ENCODE assay signal across 1 cellular context in the genomic region with DNA sequence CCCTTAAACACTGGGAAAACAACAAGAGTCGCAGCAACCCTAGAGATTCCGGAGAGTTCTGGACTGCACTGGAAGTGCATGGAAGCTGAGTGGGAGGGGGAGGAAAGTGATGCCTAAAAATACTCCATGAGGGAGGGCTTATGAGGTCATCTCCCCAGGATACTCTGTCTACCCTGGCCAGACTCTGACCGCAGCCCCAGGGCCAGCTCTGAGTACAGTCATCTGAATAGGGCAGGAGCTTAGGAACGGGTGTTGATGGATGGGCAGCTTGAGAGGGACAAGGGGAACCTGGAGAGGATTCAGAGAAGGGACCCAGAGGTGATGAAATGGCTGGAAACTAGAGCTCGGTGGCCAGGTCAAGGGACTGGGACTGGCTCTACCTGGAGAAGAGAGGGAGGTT.
TF ChIP-seq lines count a peak whose summit lies in the region.

No MANE protein-coding gene starts in this region.

TF ChIP-seq in K562, 482 proteins besides CTCF, POLR2A, EP300 and RAD21 (continued from another document):
- TF ChIP-seq, protein P1, sequence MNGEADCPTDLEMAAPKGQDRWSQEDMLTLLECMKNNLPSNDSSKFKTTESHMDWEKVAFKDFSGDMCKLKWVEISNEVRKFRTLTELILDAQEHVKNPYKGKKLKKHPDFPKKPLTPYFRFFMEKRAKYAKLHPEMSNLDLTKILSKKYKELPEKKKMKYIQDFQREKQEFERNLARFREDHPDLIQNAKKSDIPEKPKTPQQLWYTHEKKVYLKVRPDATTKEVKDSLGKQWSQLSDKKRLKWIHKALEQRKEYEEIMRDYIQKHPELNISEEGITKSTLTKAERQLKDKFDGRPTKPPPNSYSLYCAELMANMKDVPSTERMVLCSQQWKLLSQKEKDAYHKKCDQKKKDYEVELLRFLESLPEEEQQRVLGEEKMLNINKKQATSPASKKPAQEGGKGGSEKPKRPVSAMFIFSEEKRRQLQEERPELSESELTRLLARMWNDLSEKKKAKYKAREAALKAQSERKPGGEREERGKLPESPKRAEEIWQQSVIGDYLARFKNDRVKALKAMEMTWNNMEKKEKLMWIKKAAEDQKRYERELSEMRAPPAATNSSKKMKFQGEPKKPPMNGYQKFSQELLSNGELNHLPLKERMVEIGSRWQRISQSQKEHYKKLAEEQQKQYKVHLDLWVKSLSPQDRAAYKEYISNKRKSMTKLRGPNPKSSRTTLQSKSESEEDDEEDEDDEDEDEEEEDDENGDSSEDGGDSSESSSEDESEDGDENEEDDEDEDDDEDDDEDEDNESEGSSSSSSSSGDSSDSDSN (IDR thresholded peaks at IDR 0.05; ENCODE audit: borderline replicate concordance in 1 of 2, low read depth in 2 of 2, low read length in 2 of 2), result no peak
- peak; percentile 61; the same call in 1 of the 2 replicates for TF ChIP-seq MEF2D (tag; conservative IDR thresholded peaks at IDR 0.05; ENCODE audit: low read depth)
- TF ChIP-seq, protein P2, sequence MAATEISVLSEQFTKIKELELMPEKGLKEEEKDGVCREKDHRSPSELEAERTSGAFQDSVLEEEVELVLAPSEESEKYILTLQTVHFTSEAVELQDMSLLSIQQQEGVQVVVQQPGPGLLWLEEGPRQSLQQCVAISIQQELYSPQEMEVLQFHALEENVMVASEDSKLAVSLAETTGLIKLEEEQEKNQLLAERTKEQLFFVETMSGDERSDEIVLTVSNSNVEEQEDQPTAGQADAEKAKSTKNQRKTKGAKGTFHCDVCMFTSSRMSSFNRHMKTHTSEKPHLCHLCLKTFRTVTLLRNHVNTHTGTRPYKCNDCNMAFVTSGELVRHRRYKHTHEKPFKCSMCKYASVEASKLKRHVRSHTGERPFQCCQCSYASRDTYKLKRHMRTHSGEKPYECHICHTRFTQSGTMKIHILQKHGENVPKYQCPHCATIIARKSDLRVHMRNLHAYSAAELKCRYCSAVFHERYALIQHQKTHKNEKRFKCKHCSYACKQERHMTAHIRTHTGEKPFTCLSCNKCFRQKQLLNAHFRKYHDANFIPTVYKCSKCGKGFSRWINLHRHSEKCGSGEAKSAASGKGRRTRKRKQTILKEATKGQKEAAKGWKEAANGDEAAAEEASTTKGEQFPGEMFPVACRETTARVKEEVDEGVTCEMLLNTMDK (IDR thresholded peaks at IDR 0.05; ENCODE audit: borderline replicate concordance, insufficient read depth, low read depth, low read length, poor library complexity, severe bottlenecking), result no peak
- no peak for TF ChIP-seq MXI1 (IDR thresholded peaks at IDR 0.05; ENCODE audit: low read depth, low read length)
- TF ChIP-seq ETV1 (tag; conservative IDR thresholded peaks at IDR 0.05; ENCODE audit: low read depth), result no peak
- TF ChIP-seq NR2C2 (CRISPR knock-in tag; IDR thresholded peaks at IDR 0.05), result no peak
- peak; percentile 68; the same call in 1 of the 2 replicates for TF ChIP-seq NR2C2 (tag; IDR thresholded peaks at IDR 0.05)
- no peak for TF ChIP-seq CBX1 (IDR thresholded peaks at IDR 0.05; ENCODE audit: low read depth)
- no peak for TF ChIP-seq TEAD1 (CRISPR knock-in tag; IDR thresholded peaks at IDR 0.05)
- no peak for TF ChIP-seq ZNF551 (CRISPR knock-in tag; IDR thresholded peaks at IDR 0.05)
- TF ChIP-seq ERF (CRISPR knock-in tag; IDR thresholded peaks at IDR 0.05), result no peak
- TF ChIP-seq, protein P3, sequence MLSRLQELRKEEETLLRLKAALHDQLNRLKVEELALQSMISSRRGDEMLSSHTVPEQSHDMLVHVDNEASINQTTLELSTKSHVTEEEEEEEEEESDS (CRISPR knock-in tag; IDR thresholded peaks at IDR 0.05), result no peak
- TF ChIP-seq, protein P4, sequence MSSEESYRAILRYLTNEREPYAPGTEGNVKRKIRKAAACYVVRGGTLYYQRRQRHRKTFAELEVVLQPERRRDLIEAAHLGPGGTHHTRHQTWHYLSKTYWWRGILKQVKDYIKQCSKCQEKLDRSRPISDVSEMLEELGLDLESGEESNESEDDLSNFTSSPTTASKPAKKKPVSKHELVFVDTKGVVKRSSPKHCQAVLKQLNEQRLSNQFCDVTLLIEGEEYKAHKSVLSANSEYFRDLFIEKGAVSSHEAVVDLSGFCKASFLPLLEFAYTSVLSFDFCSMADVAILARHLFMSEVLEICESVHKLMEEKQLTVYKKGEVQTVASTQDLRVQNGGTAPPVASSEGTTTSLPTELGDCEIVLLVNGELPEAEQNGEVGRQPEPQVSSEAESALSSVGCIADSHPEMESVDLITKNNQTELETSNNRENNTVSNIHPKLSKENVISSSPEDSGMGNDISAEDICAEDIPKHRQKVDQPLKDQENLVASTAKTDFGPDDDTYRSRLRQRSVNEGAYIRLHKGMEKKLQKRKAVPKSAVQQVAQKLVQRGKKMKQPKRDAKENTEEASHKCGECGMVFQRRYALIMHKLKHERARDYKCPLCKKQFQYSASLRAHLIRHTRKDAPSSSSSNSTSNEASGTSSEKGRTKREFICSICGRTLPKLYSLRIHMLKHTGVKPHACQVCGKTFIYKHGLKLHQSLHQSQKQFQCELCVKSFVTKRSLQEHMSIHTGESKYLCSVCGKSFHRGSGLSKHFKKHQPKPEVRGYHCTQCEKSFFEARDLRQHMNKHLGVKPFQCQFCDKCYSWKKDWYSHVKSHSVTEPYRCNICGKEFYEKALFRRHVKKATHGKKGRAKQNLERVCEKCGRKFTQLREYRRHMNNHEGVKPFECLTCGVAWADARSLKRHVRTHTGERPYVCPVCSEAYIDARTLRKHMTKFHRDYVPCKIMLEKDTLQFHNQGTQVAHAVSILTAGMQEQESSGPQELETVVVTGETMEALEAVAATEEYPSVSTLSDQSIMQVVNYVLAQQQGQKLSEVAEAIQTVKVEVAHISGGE (CRISPR knock-in tag; IDR thresholded peaks at IDR 0.05), result no peak
- no peak for TF ChIP-seq TSC22D4 (tag; IDR thresholded peaks at IDR 0.05)
- TF ChIP-seq, protein P5, sequence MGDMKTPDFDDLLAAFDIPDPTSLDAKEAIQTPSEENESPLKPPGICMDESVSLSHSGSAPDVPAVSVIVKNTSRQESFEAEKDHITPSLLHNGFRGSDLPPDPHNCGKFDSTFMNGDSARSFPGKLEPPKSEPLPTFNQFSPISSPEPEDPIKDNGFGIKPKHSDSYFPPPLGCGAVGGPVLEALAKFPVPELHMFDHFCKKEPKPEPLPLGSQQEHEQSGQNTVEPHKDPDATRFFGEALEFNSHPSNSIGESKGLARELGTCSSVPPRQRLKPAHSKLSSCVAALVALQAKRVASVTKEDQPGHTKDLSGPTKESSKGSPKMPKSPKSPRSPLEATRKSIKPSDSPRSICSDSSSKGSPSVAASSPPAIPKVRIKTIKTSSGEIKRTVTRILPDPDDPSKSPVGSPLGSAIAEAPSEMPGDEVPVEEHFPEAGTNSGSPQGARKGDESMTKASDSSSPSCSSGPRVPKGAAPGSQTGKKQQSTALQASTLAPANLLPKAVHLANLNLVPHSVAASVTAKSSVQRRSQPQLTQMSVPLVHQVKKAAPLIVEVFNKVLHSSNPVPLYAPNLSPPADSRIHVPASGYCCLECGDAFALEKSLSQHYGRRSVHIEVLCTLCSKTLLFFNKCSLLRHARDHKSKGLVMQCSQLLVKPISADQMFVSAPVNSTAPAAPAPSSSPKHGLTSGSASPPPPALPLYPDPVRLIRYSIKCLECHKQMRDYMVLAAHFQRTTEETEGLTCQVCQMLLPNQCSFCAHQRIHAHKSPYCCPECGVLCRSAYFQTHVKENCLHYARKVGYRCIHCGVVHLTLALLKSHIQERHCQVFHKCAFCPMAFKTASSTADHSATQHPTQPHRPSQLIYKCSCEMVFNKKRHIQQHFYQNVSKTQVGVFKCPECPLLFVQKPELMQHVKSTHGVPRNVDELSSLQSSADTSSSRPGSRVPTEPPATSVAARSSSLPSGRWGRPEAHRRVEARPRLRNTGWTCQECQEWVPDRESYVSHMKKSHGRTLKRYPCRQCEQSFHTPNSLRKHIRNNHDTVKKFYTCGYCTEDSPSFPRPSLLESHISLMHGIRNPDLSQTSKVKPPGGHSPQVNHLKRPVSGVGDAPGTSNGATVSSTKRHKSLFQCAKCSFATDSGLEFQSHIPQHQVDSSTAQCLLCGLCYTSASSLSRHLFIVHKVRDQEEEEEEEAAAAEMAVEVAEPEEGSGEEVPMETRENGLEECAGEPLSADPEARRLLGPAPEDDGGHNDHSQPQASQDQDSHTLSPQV (IDR thresholded peaks at IDR 0.05), result no peak
- no peak for TF ChIP-seq CHD4 (IDR thresholded peaks at IDR 0.05; ENCODE audit: insufficient read depth, insufficient replicate concordance, low read depth, low read length, poor library complexity, severe bottlenecking)
- no peak for TF ChIP-seq MBD2 (IDR thresholded peaks at IDR 0.05; ENCODE audit: borderline replicate concordance, low read depth)
- TF ChIP-seq IRF2 (CRISPR knock-in tag; IDR thresholded peaks at IDR 0.05), result no peak
- TF ChIP-seq, protein P6, sequence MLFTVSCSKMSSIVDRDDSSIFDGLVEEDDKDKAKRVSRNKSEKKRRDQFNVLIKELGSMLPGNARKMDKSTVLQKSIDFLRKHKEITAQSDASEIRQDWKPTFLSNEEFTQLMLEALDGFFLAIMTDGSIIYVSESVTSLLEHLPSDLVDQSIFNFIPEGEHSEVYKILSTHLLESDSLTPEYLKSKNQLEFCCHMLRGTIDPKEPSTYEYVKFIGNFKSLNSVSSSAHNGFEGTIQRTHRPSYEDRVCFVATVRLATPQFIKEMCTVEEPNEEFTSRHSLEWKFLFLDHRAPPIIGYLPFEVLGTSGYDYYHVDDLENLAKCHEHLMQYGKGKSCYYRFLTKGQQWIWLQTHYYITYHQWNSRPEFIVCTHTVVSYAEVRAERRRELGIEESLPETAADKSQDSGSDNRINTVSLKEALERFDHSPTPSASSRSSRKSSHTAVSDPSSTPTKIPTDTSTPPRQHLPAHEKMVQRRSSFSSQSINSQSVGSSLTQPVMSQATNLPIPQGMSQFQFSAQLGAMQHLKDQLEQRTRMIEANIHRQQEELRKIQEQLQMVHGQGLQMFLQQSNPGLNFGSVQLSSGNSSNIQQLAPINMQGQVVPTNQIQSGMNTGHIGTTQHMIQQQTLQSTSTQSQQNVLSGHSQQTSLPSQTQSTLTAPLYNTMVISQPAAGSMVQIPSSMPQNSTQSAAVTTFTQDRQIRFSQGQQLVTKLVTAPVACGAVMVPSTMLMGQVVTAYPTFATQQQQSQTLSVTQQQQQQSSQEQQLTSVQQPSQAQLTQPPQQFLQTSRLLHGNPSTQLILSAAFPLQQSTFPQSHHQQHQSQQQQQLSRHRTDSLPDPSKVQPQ (CRISPR knock-in tag; IDR thresholded peaks at IDR 0.05; ENCODE audit: borderline replicate concordance), result no peak
- no peak for TF ChIP-seq ZNF561 (CRISPR knock-in tag; conservative IDR thresholded peaks at IDR 0.05)
- peak; percentile 59; the same call in 1 of the 2 replicates for TF ChIP-seq JUN (IDR thresholded peaks at IDR 0.05; ENCODE audit: borderline replicate concordance, low read depth, low read length)
- TF ChIP-seq JUN (CRISPR knock-in tag; IDR thresholded peaks at IDR 0.05; ENCODE audit: borderline replicate concordance), result no peak
- TF ChIP-seq, protein P7, sequence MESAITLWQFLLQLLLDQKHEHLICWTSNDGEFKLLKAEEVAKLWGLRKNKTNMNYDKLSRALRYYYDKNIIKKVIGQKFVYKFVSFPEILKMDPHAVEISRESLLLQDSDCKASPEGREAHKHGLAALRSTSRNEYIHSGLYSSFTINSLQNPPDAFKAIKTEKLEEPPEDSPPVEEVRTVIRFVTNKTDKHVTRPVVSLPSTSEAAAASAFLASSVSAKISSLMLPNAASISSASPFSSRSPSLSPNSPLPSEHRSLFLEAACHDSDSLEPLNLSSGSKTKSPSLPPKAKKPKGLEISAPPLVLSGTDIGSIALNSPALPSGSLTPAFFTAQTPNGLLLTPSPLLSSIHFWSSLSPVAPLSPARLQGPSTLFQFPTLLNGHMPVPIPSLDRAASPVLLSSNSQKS (CRISPR knock-in tag; IDR thresholded peaks at IDR 0.05), result no peak
- TF ChIP-seq PTTG1 (tag; IDR thresholded peaks at IDR 0.05; ENCODE audit: low read depth), result no peak
- TF ChIP-seq PURB (CRISPR knock-in tag; IDR thresholded peaks at IDR 0.05; ENCODE audit: low read depth), result no peak
- TF ChIP-seq CBFA2T2 (conservative IDR thresholded peaks at IDR 0.05), result no peak
- TF ChIP-seq, protein P8, sequence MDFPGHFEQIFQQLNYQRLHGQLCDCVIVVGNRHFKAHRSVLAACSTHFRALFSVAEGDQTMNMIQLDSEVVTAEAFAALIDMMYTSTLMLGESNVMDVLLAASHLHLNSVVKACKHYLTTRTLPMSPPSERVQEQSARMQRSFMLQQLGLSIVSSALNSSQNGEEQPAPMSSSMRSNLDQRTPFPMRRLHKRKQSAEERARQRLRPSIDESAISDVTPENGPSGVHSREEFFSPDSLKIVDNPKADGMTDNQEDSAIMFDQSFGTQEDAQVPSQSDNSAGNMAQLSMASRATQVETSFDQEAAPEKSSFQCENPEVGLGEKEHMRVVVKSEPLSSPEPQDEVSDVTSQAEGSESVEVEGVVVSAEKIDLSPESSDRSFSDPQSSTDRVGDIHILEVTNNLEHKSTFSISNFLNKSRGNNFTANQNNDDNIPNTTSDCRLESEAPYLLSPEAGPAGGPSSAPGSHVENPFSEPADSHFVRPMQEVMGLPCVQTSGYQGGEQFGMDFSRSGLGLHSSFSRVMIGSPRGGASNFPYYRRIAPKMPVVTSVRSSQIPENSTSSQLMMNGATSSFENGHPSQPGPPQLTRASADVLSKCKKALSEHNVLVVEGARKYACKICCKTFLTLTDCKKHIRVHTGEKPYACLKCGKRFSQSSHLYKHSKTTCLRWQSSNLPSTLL (IDR thresholded peaks at IDR 0.05), result no peak
- TF ChIP-seq SMARCB1 (IDR thresholded peaks at IDR 0.05; ENCODE audit: insufficient read length, low read depth), result no peak
- TF ChIP-seq CBFA2T3 (IDR thresholded peaks at IDR 0.05), result no peak
